In genomic region chr11:134207538-134208239, GRCh38 we compare ENCODE assay signal across 9 cellular contexts. TPM values are rescaled to one million over a fixed set of nuclear protein-coding genes. Genes with fewer than 3 reads are reported as not detected.
DNase-seq lines count a peak whose midpoint lies in the region; ATAC-seq, FAIRE-seq and TF ChIP-seq lines count a peak whose summit lies in the region.
"Had no signal": no experiment of that assay in that cellular context is flagged by ENCODE, and none has a peak within 500 bp of the region (broad histone marks: within the 10 kb centered on the region; RNA-seq: fewer than 3 reads in every experiment).

No MANE protein-coding gene starts in this region.

- H3K27ac ChIP-seq in Peyer's patch (no peak overlapping the region), kidney (ENCODE audit: low read depth in 2 of 2, low read length in 2 of 2) (no peak overlapping the region)

- H3K9me3 Mint-ChIP-seq in activated naive CD4-positive, alpha-beta T cell treated with anti-CD3 and anti-CD28 coated beads, Interleukin-2, amount 10 ng/mL, durations not matched to agents 7 days and 5 days = no peaks in the 10 kb centered on the region
- H3K9me3 Mint-ChIP-seq: T-helper 1 cell treated with Interleukin-12 subunit alpha and Interleukin-12 subunit beta and Interleukin-4 antibody, amounts not matched to agents 30 μg/mL and 1 μg/mL, for 36 hours had no signal

- H3K27me3 ChIP-seq in Peyer's patch = no peaks in the 10 kb centered on the region

- intact Hi-C loops in kidney (cut with DNase I) = no loop called here

- FAIRE-seq in kidney (lab: Jason Lieb, UNC) = no peak

- peak overlapping the region; percentile 11 for H3K27ac Mint-ChIP-seq in activated naive CD4-positive, alpha-beta T cell treated with anti-CD3 and anti-CD28 coated beads, Interleukin-2, amount 10 ng/mL, durations not matched to agents 7 days and 5 days
- H3K27ac Mint-ChIP-seq: T-helper 1 cell treated with Interleukin-12 subunit alpha and Interleukin-12 subunit beta and Interleukin-4 antibody, amounts not matched to agents 30 μg/mL and 1 μg/mL, for 36 hours had no signal

- no peak overlapping the region for H3K9ac ChIP-seq in kidney (ENCODE audit: low read length in 2 of 2)

- peak; percentile 55 to 83 (median 61) for DNase-seq in Peyer's patch
- peak; percentile 80 for DNase-seq in activated naive CD4-positive, alpha-beta T cell treated with anti-CD3 and anti-CD28 coated beads, Interleukin-2, amount 10 ng/mL, durations not matched to agents 7 days and 5 days
- DNase-seq in kidney = no peak
- DNase-seq in stimulated activated CD8-positive, alpha-beta memory T cell treated with anti-CD3 and anti-CD28 coated beads, Interleukin-15, amount 100 ng/mL, for 4 hours (ENCODE audit: low read depth in 2 of 2) = peak; percentile 31 to 41
- DNase-seq in SW480 (ENCODE audit: low spot score) = no peak

- H3K4me3 Mint-ChIP-seq in activated naive CD4-positive, alpha-beta T cell treated with anti-CD3 and anti-CD28 coated beads, Interleukin-2, amount 10 ng/mL, durations not matched to agents 7 days and 5 days = no peak overlapping the region
- H3K4me3 Mint-ChIP-seq: T-helper 1 cell treated with Interleukin-12 subunit alpha and Interleukin-12 subunit beta and Interleukin-4 antibody, amounts not matched to agents 30 μg/mL and 1 μg/mL, for 36 hours had no signal

- no peak overlapping the region for H3K4me3 ChIP-seq in Peyer's patch
- no peak overlapping the region for H3K4me3 ChIP-seq in kidney (ENCODE audit: low read length in 2 of 2)

- H3K36me3 Mint-ChIP-seq in activated naive CD4-positive, alpha-beta T cell treated with anti-CD3 and anti-CD28 coated beads, Interleukin-2, amount 10 ng/mL, durations not matched to agents 7 days and 5 days = peaks cover 78% of the 10 kb centered on the region

- TF ChIP-seq CTCF in GM12872 (IDR thresholded peaks at IDR 0.05; ENCODE audit: insufficient read depth, low read depth, low read length) (peak; percentile 61), Peyer's patch (IDR thresholded peaks at IDR 0.05) (peak; percentile 39 to 74 (median 70)), kidney (IDR thresholded peaks at IDR 0.05; ENCODE audit: borderline replicate concordance, extremely low read depth, insufficient read depth) (peak; percentile 60)

- TF ChIP-seq POLR2A in Peyer's patch (IDR thresholded peaks at IDR 0.05) = no peak

- H3K27me3 Mint-ChIP-seq in activated naive CD4-positive, alpha-beta T cell treated with anti-CD3 and anti-CD28 coated beads, Interleukin-2, amount 10 ng/mL, durations not matched to agents 7 days and 5 days = no peaks in the 10 kb centered on the region

- H3K9me3 ChIP-seq in Peyer's patch (no peaks in the 10 kb centered on the region), kidney (ENCODE audit: control insufficient read depth in 1 of 2, low read length in 2 of 2) (no peaks in the 10 kb centered on the region)

- peaks cover 11% of the 10 kb centered on the region for H3K4me1 Mint-ChIP-seq in activated naive CD4-positive, alpha-beta T cell treated with anti-CD3 and anti-CD28 coated beads, Interleukin-2, amount 10 ng/mL, durations not matched to agents 7 days and 5 days

- H3K4me1 ChIP-seq in Peyer's patch (no peaks in the 10 kb centered on the region), kidney (ENCODE audit: control insufficient read depth in 1 of 2, insufficient read depth in 1 of 2, low read depth in 1 of 2, low read length in 2 of 2) (no peaks in the 10 kb centered on the region)

- ATAC-seq in GM21529 (IDR thresholded peaks at IDR 0.05; ENCODE audit: unreplicated experiment) (no peak), HG02798 (IDR thresholded peaks at IDR 0.05; ENCODE audit: poor library complexity, unreplicated experiment) (no peak)

- CTCF ChIA-PET in activated naive CD4-positive, alpha-beta T cell treated with anti-CD3 and anti-CD28 coated beads, Interleukin-2, amount 10 ng/mL, durations not matched to agents 7 days and 5 days (lab: Charles Lee) = interaction anchor here (0.6 to 5.2 kb wide), 12 partner anchors 10 to 54 kb away, joined by 3 to 32 read pairs (median 3); partner anchors contain the start of gene VPS26B

- H3K36me3 ChIP-seq in Peyer's patch (peaks cover 0 to 55% (median 0%) of the 10 kb centered on the region in 3 donors), kidney (ENCODE audit: control insufficient read depth in 1 of 2, insufficient read depth in 2 of 2, low read length in 2 of 2) (peaks cover 11% of the 10 kb centered on the region in 2 donors)

RNA-seq across cellular contexts. Expression of gene NCAPD3, which starts 16.1 kb away (rescaled TPM):
- total RNA-seq in Peyer's patch = 10 to 100 TPM; 12.5 to 30.5 (median 13.9) TPM
- 21.3 TPM for total RNA-seq in kidney
- 3.7 TPM for polyA plus RNA-seq in kidney (ENCODE audit: insufficient read depth, low read depth, low replicate concordance)

RNA-seq across cellular contexts. Expression of gene VPS26B, which starts 16.8 kb away (rescaled TPM):
- total RNA-seq in Peyer's patch (10 to 100 TPM; 33.8 to 74.0 (median 64.0) TPM), kidney (34.6 TPM)
- polyA plus RNA-seq in kidney (ENCODE audit: insufficient read depth, low read depth, low replicate concordance) = 20.5 TPM

RNA-seq across cellular contexts. Expression of gene THYN1, which starts 45.5 kb away (rescaled TPM):
- total RNA-seq in Peyer's patch (10 to 100 TPM; 37.8 to 62.7 (median 52.3) TPM), kidney (32.2 TPM)
- 74.0 TPM for polyA plus RNA-seq in kidney (ENCODE audit: insufficient read depth, low read depth, low replicate concordance)

RNA-seq across cellular contexts. Expression of gene ACAD8, which starts 45.7 kb away (rescaled TPM):
- total RNA-seq in Peyer's patch (10 to 100 TPM; 30.4 to 44.5 (median 36.9) TPM), kidney (28.1 TPM)
- polyA plus RNA-seq in kidney (ENCODE audit: insufficient read depth, low read depth, low replicate concordance) = 42.1 TPM

Comparison
In these comparisons a context has a peak if more than half of its experiments do, and no peak if none do; other contexts are left out.
1. DNase-seq: peak in Peyer's patch (3 of 3), activated naive CD4-positive, alpha-beta T cell treated with anti-CD3 and anti-CD28 coated beads, Interleukin-2, amount 10 ng/mL, durations not matched to agents 7 days and 5 days (single experiment) and stimulated activated CD8-positive, alpha-beta memory T cell treated with anti-CD3 and anti-CD28 coated beads, Interleukin-15, amount 100 ng/mL, for 4 hours (2 of 2); none in kidney (single experiment) and SW480 (single experiment).
2. Peak in every context shown above with its lines, with median percentiles within 50 percentile points of each other: CTCF ChIP-seq.